25 cellular contexts compared by ENCODE assay signal in genomic region chrX:78316310-78316709, GRCh38. TPM values are rescaled to one million over a fixed set of nuclear protein-coding genes. Genes with fewer than 3 reads are reported as not detected.
"Had no signal": no experiment of that assay in that cellular context is flagged by ENCODE, and none has a peak within 500 bp of the region (broad histone marks: within the 10 kb centered on the region; RNA-seq: fewer than 3 reads in every experiment).

No MANE protein-coding gene starts in this region.

- DNase-seq: effector memory CD4-positive, alpha-beta T cell; hypothalamus; immature natural killer cell; islet precursor cell; left ventricle myocardium superior; lower lobe of right lung; natural killer cell; occipital lobe; ovary; psoas muscle; right cardiac atrium; stimulated activated CD4-positive, alpha-beta T cell treated with anti-CD3 and anti-CD28 coated beads, Interleukin-1b, Interleukin-23, amount 100 ng/mL, for 48 hours; stimulated activated CD4-positive, alpha-beta T cell treated with anti-CD3 and anti-CD28 coated beads, Interleukin-4, amount 100 ng/mL, for 1 hour; stimulated activated CD8-positive, alpha-beta memory T cell treated with anti-CD3 and anti-CD28 coated beads, Interleukin-4, amount 100 ng/mL, for 48 hours; stimulated activated naive CD8-positive, alpha-beta T cell treated with anti-CD3 and anti-CD28 coated beads, Interleukin-15, Interleukin-2, amounts not matched to agents 100 U/mL and 50 U/mL, for 24 hours; substantia nigra; testis; tibial artery had no signal

- H3K27me3 Mint-ChIP-seq: type B pancreatic cell had no signal

- H3K27ac Mint-ChIP-seq: type B pancreatic cell had no signal

- H3K36me3 Mint-ChIP-seq: natural killer cell, type B pancreatic cell had no signal

- H3K9me3 Mint-ChIP-seq: type B pancreatic cell had no signal

- H3K9me3 ChIP-seq: esophagus muscularis mucosa, lower lobe of right lung, ovary, psoas muscle, testis, tibial artery had no signal

- H3K4me3 Mint-ChIP-seq: immature natural killer cell, natural killer cell, type B pancreatic cell had no signal

- FAIRE-seq: endothelial cell of umbilical vein, frontal cortex had no signal

- ATAC-seq: left ventricle myocardium superior; lower lobe of right lung; natural killer cell; psoas muscle; right cardiac atrium; stimulated activated naive CD8-positive, alpha-beta T cell treated with anti-CD3 and anti-CD28 coated beads, Interleukin-15, Interleukin-2, amounts not matched to agents 100 U/mL and 50 U/mL, for 24 hours had no signal

RNA-seq across cellular contexts. Expression of gene CYSLTR1, which starts 11.1 kb away (rescaled TPM):
- total RNA-seq: endothelial cell of umbilical vein, epithelial cell of proximal tubule, fibroblast of villous mesenchyme, renal cortical epithelial cell had no signal
